ENCODE assay signal across 8 cellular contexts in genomic region chr6:99348823-99349619, GRCh38. TPM values are rescaled to one million over a fixed set of nuclear protein-coding genes. Genes with fewer than 3 reads are reported as not detected.
DNase-seq lines count a peak whose midpoint lies in the region; ATAC-seq and TF ChIP-seq lines count a peak whose summit lies in the region.

No MANE protein-coding gene starts in this region.

- intact Hi-C loops in thyroid gland (cut with DNase I) = no loop called here

- H3K36me3 Mint-ChIP-seq in activated T-cell treated with anti-CD3 and anti-CD28 coated beads, Interleukin-2, amount 50 U/mL, for 24 hours (ENCODE audit: low read depth) = no peaks in the 10 kb centered on the region

- no peak overlapping the region for H3K27ac Mint-ChIP-seq in activated T-cell treated with anti-CD3 and anti-CD28 coated beads, Interleukin-2, amount 50 U/mL, for 24 hours

- peak overlapping the region; percentile 43 for H3K4me3 Mint-ChIP-seq in activated T-cell treated with anti-CD3 and anti-CD28 coated beads, Interleukin-2, amount 50 U/mL, for 24 hours

- TF ChIP-seq CTCF in astrocyte of the spinal cord (IDR thresholded peaks at IDR 0.05; ENCODE audit: low read depth, low read length) (no peak), thyroid gland (IDR thresholded peaks at IDR 0.05) (no peak)

- H3K27me3 Mint-ChIP-seq in activated T-cell treated with anti-CD3 and anti-CD28 coated beads, Interleukin-2, amount 50 U/mL, for 24 hours = peaks cover 85% of the 10 kb centered on the region

- ATAC-seq in HG03565 (IDR thresholded peaks at IDR 0.05; ENCODE audit: unreplicated experiment) = peak; percentile 5

- H3K9me3 ChIP-seq in thyroid gland = no peaks in the 10 kb centered on the region
- H3K9me3 ChIP-seq in effector memory CD4-positive, alpha-beta T cell (ENCODE audit: control insufficient read depth, low read length) = no peaks in the 10 kb centered on the region

- no peaks in the 10 kb centered on the region for H3K36me3 ChIP-seq in thyroid gland
- no peaks in the 10 kb centered on the region for H3K36me3 ChIP-seq in effector memory CD4-positive, alpha-beta T cell (ENCODE audit: control insufficient read depth, insufficient read depth, low read length)

- peaks cover 3 to 8% of the 10 kb centered on the region in 2 donors for H3K4me1 ChIP-seq in thyroid gland
- no peaks in the 10 kb centered on the region for H3K4me1 ChIP-seq in effector memory CD4-positive, alpha-beta T cell (ENCODE audit: control insufficient read depth, insufficient read depth, low read length, poor library complexity, severe bottlenecking)

- peaks cover 11% of the 10 kb centered on the region for H3K4me1 Mint-ChIP-seq in activated T-cell treated with anti-CD3 and anti-CD28 coated beads, Interleukin-2, amount 50 U/mL, for 24 hours (ENCODE audit: low read depth)

- DNase-seq in activated T-cell treated with anti-CD3 and anti-CD28 coated beads, Interleukin-2, amount 50 U/mL, for 24 hours = no peak
- DNase-seq in activated T-cell treated with anti-CD3 and anti-CD28 coated beads for 4 hours (no peak), astrocyte of the spinal cord (ENCODE audit: low read depth, low spot score) (no peak), left kidney (ENCODE audit: low read depth, low spot score) (peak; percentile 59), thyroid gland (peak; percentile 8)
- DNase-seq in effector memory CD4-positive, alpha-beta T cell = no peak
- no peak for DNase-seq in activated effector memory CD4-positive, alpha-beta T cell treated with Interleukin-2 at 50 U/mL for 16 hours

- in situ Hi-C loops in astrocyte of the spinal cord (cut with HindIII; ENCODE audit: low sequenced_read_pairs) = no loop called here

- no peaks in the 10 kb centered on the region for H3K27me3 ChIP-seq in thyroid gland
- peaks cover 23% of the 10 kb centered on the region for H3K27me3 ChIP-seq in effector memory CD4-positive, alpha-beta T cell (replicated peaks; ENCODE audit: control insufficient read depth, insufficient read depth, low read length, poor library complexity, severe bottlenecking)

- no peaks in the 10 kb centered on the region for H3K9me3 Mint-ChIP-seq in activated T-cell treated with anti-CD3 and anti-CD28 coated beads, Interleukin-2, amount 50 U/mL, for 24 hours

- TF ChIP-seq POLR2A in thyroid gland (IDR thresholded peaks at IDR 0.05) = peak in 1 of 2 donors; percentile 22

- H3K27ac ChIP-seq in thyroid gland = peak overlapping the region in 1 of 3 donors; percentile 52
- H3K27ac ChIP-seq in effector memory CD4-positive, alpha-beta T cell (ENCODE audit: insufficient read depth, low read length, poor library complexity, severe bottlenecking) = no peak overlapping the region

- H3K4me3 ChIP-seq in astrocyte of the spinal cord (ENCODE audit: low read depth, low read length) (peak overlapping the region; percentile 58), thyroid gland (replicated peaks in 1 of 3) (peak overlapping the region; percentile 9 to 57 (median 53))
- no peak overlapping the region for H3K4me3 ChIP-seq in effector memory CD4-positive, alpha-beta T cell (ENCODE audit: insufficient read depth, low read depth, low read length, poor library complexity, severe bottlenecking)

- WGBS in thyroid gland, 2 donors = 5 to 19% methylated on average over 26 to 30 of the region's 64 CpGs

RNA-seq across cellular contexts. Expression of gene FAXC, which starts 0.5 kb away (rescaled TPM):
- total RNA-seq in thyroid gland = 1 to 10 TPM in 3 of 4 donors, under 1 TPM in 1; 0.71 to 6.4 (median 3.4) TPM

RNA-seq across cellular contexts. Expression of gene COQ3, which starts 45.0 kb away (rescaled TPM):
- 1 to 10 TPM; 5.2 to 7.0 (median 5.8) TPM for total RNA-seq in thyroid gland

Comparison
In these comparisons a context has a peak if more than half of its experiments do, and no peak if none do; other contexts are left out.
1. DNase-seq: peak in left kidney (single experiment) and thyroid gland (2 of 2); none in activated T-cell treated with anti-CD3 and anti-CD28 coated beads, Interleukin-2, amount 50 U/mL, for 24 hours (single experiment), activated T-cell treated with anti-CD3 and anti-CD28 coated beads for 4 hours (single experiment), astrocyte of the spinal cord (single experiment), effector memory CD4-positive, alpha-beta T cell (0 of 3) and activated effector memory CD4-positive, alpha-beta T cell treated with Interleukin-2 at 50 U/mL for 16 hours (single experiment).